ENCODE assay signal across 8 cellular contexts in genomic region chr15:64894395-64895056, GRCh38. TPM values are rescaled to one million over a fixed set of nuclear protein-coding genes. Genes with fewer than 3 reads are reported as not detected.
DNase-seq lines count a peak whose midpoint lies in the region; ATAC-seq and TF ChIP-seq lines count a peak whose summit lies in the region.

No MANE protein-coding gene starts in this region.

- WGBS in hepatocyte (ENCODE audit: low lambda C conversion rate, missing lambda C conversion rate): 30% methylated on average over 9 of the region's 20 CpGs

- ATAC-seq in GM19467 (IDR thresholded peaks at IDR 0.05; ENCODE audit: unreplicated experiment): peak; percentile 33

- H3K36me3 Mint-ChIP-seq in activated T-helper 2 cell treated with anti-CD3 and anti-CD28 coated beads, Interferon-gamma antibody, Interleukin-2, Interleukin-4, amounts not matched to agents 10 μg/mL and 5 μg/mL and 100 μg/mL, durations not matched to agents 14 hours and 24 hours and 36 hours (ENCODE audit: low read depth): peaks cover 4% of the 10 kb centered on the region

- H3K36me3 ChIP-seq in ACC112 (ENCODE audit: insufficient read depth, low read length) (no peaks in the 10 kb centered on the region), hepatocyte (replicated peaks; ENCODE audit: insufficient read depth, low read depth) (no peaks in the 10 kb centered on the region)

- H3K27me3 ChIP-seq in ACC112 (ENCODE audit: insufficient read depth, low read length) (no peaks in the 10 kb centered on the region), hepatocyte (no peaks in the 10 kb centered on the region)

- H3K4me3 ChIP-seq in ACC112 (ENCODE audit: low read depth, low read length) (peak overlapping the region; percentile 50; the same call in 1 of the 2 replicates), NB4 (ENCODE audit: low read depth, low read length) (peak overlapping the region; percentile 53), hepatocyte (no peak overlapping the region)

- H3K9me2 ChIP-seq in hepatocyte (replicated peaks; ENCODE audit: insufficient read depth): no peaks in the 10 kb centered on the region

- peak overlapping the region; percentile 96 for H3K27ac Mint-ChIP-seq in activated T-helper 2 cell treated with anti-CD3 and anti-CD28 coated beads, Interferon-gamma antibody, Interleukin-2, Interleukin-4, amounts not matched to agents 10 μg/mL and 5 μg/mL and 100 μg/mL, durations not matched to agents 14 hours and 24 hours and 36 hours

- peak overlapping the region; percentile 73 for H3K4me2 ChIP-seq in hepatocyte

- peaks cover 64% of the 10 kb centered on the region for H3K4me1 ChIP-seq in ACC112 (ENCODE audit: control insufficient read depth, insufficient read depth, low read length, unreplicated experiment)
- peaks cover 32% of the 10 kb centered on the region for H3K4me1 ChIP-seq in hepatocyte (ENCODE audit: insufficient read depth)

- no peaks in the 10 kb centered on the region for H3K9me3 ChIP-seq in hepatocyte (ENCODE audit: low read depth)

- no peaks in the 10 kb centered on the region for H4K20me1 ChIP-seq in hepatocyte (ENCODE audit: insufficient read depth, poor library complexity, severe bottlenecking)

- intact Hi-C loops in activated T-helper 2 cell treated with anti-CD3 and anti-CD28 coated beads, Interferon-gamma antibody, Interleukin-2, Interleukin-4, amounts not matched to agents 10 μg/mL and 5 μg/mL and 100 μg/mL, durations not matched to agents 14 hours and 24 hours and 36 hours (cut with micrococcal nuclease): loop anchor here (5.0 kb wide), 3 partner anchors 98 to 647 kb away; partner anchors contain the start of gene RNU5A-1

- H3K27ac ChIP-seq in ACC112 (ENCODE audit: low read depth, low read length): peak overlapping the region; percentile 84; the same call in 1 of the 2 replicates
- peak overlapping the region; percentile 98 for H3K27ac ChIP-seq in hepatocyte

- peaks cover 62% of the 10 kb centered on the region for H3K4me1 Mint-ChIP-seq in activated T-helper 2 cell treated with anti-CD3 and anti-CD28 coated beads, Interferon-gamma antibody, Interleukin-2, Interleukin-4, amounts not matched to agents 10 μg/mL and 5 μg/mL and 100 μg/mL, durations not matched to agents 14 hours and 24 hours and 36 hours (ENCODE audit: low read depth)

- TF ChIP-seq CTCF in NB4 (IDR thresholded peaks at IDR 0.05; ENCODE audit: low read depth, low read length) (no peak), hepatocyte (IDR thresholded peaks at IDR 0.05; ENCODE audit: poor library complexity) (no peak)

- no peaks in the 10 kb centered on the region for H3K27me3 Mint-ChIP-seq in activated T-helper 2 cell treated with anti-CD3 and anti-CD28 coated beads, Interferon-gamma antibody, Interleukin-2, Interleukin-4, amounts not matched to agents 10 μg/mL and 5 μg/mL and 100 μg/mL, durations not matched to agents 14 hours and 24 hours and 36 hours (ENCODE audit: low read depth)

- H2AFZ ChIP-seq in ACC112 (ENCODE audit: low read length, unreplicated experiment) (peak overlapping the region; percentile 31), hepatocyte (peak overlapping the region; percentile 71)

- no peaks in the 10 kb centered on the region for H3K9me3 Mint-ChIP-seq in activated T-helper 2 cell treated with anti-CD3 and anti-CD28 coated beads, Interferon-gamma antibody, Interleukin-2, Interleukin-4, amounts not matched to agents 10 μg/mL and 5 μg/mL and 100 μg/mL, durations not matched to agents 14 hours and 24 hours and 36 hours

- DNase-seq in NB4 (ENCODE audit: low read depth): peak; percentile 53
- DNase-seq in activated T-helper 2 cell treated with anti-CD3 and anti-CD28 coated beads, Interferon-gamma antibody, Interleukin-2, Interleukin-4, amounts not matched to agents 10 μg/mL and 5 μg/mL and 100 μg/mL, durations not matched to agents 14 hours and 24 hours and 36 hours (ENCODE audit: low spot score): peak; percentile 86
- DNase-seq in hepatocyte (ENCODE audit: low spot score): peak; percentile 59
- DNase-seq in stimulated activated CD4-positive, alpha-beta T cell treated with anti-CD3 and anti-CD28 coated beads, Interleukin-15, amount 100 ng/mL, for 24 hours: peak; percentile 83
- DNase-seq in NCI-H446 (lab: John Stamatoyannopoulos, UW): no peak
- DNase-seq in GM03348 (ENCODE audit: low spot score): no peak

- TF ChIP-seq POLR2A in NB4 (IDR thresholded peaks at IDR 0.05; ENCODE audit: extremely low read depth, insufficient read length): no peak

- H3K79me2 ChIP-seq in ACC112 (ENCODE audit: control insufficient read depth, insufficient read depth, low read length, unreplicated experiment) (no peaks in the 10 kb centered on the region), hepatocyte (no peaks in the 10 kb centered on the region)

- peak overlapping the region; percentile 86 for H3K4me3 Mint-ChIP-seq in activated T-helper 2 cell treated with anti-CD3 and anti-CD28 coated beads, Interferon-gamma antibody, Interleukin-2, Interleukin-4, amounts not matched to agents 10 μg/mL and 5 μg/mL and 100 μg/mL, durations not matched to agents 14 hours and 24 hours and 36 hours (ENCODE audit: low read depth)

RNA-seq across cellular contexts. Expression of gene ANKDD1A, which starts 17.2 kb away (rescaled TPM):
- total RNA-seq in activated T-helper 2 cell treated with anti-CD3 and anti-CD28 coated beads, Interferon-gamma antibody, Interleukin-2, Interleukin-4, amounts not matched to agents 10 μg/mL and 5 μg/mL and 100 μg/mL, durations not matched to agents 14 hours and 24 hours and 36 hours: 2.2 and 2.5 TPM in 2 replicates
- total RNA-seq in hepatocyte: 1.8 and 3.6 TPM in 2 replicates
- 5.8 and 6.1 TPM in 2 replicates for polyA plus RNA-seq in hepatocyte

RNA-seq across cellular contexts. Expression of gene PLEKHO2, which starts 52.8 kb away (rescaled TPM):
- total RNA-seq in activated T-helper 2 cell treated with anti-CD3 and anti-CD28 coated beads, Interferon-gamma antibody, Interleukin-2, Interleukin-4, amounts not matched to agents 10 μg/mL and 5 μg/mL and 100 μg/mL, durations not matched to agents 14 hours and 24 hours and 36 hours: 15.3 and 17.0 TPM in 2 replicates
- 12.4 and 12.7 TPM in 2 replicates for total RNA-seq in hepatocyte
- polyA plus RNA-seq in hepatocyte: 15.1 and 19.7 TPM in 2 replicates

Comparison
In these comparisons a context has a peak if more than half of its experiments do, and no peak if none do; other contexts are left out.
1. DNase-seq: peak in NB4 (single experiment), activated T-helper 2 cell treated with anti-CD3 and anti-CD28 coated beads, Interferon-gamma antibody, Interleukin-2, Interleukin-4, amounts not matched to agents 10 μg/mL and 5 μg/mL and 100 μg/mL, durations not matched to agents 14 hours and 24 hours and 36 hours (single experiment), hepatocyte (single experiment) and stimulated activated CD4-positive, alpha-beta T cell treated with anti-CD3 and anti-CD28 coated beads, Interleukin-15, amount 100 ng/mL, for 24 hours (single experiment); none in NCI-H446 (0 of 2) and GM03348 (single experiment).